In the genomic region with DNA sequence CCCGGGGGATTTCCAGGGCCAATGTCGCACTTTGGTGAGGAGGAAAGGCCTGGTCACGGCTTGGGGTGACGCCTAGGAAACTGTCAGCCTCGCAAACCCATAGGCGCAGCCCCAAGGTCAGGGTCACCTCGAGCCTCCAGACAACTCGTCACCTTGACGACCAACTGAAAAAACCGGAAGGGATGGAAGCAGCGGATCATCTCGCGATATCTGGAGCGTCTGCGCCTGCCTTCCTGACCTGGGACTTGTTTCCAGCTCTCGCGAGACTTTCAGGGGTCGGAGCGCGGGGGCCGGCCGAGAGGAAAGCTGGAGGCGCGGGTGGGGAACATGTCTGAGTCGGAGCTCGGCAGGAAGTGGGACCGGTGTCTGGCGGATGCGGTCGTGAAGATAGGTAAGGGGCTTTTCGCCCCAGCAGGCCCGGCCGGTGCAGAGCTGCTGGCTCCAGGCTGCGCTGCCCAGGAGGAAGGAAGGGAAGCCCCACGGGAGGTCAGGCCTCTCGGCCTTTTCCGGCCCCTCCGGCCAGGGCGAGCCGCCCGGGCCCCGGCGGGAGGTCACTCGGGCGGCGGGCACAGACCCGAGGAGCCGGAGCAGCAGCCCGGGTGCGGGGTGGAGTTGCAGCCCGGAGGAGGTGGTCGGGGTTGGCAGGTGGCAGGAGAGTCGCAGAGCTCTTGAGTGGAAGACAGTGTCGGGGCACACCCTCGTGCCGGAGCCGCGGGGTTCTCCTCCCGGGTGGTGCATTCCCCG, we compare ENCODE assay signal across 1 cellular context.
TF ChIP-seq lines count a peak whose summit lies in the region.

No MANE protein-coding gene starts in this region.

TF ChIP-seq in H1, 55 proteins besides CTCF, POLR2A, EP300 and RAD21:
- TF ChIP-seq SIN3A (conservative IDR thresholded peaks at IDR 0.05 in 1 of 2, IDR thresholded peaks at IDR 0.05 in 1 of 2; ENCODE audit: low read depth in 1 of 2, low read length in 2 of 2) (peak in 1 of 2 experiments; percentile 87; a peak in 3 of 4 replicates), POLR2AphosphoS5 (IDR thresholded peaks at IDR 0.05; ENCODE audit: low read depth, low read length) (peak; percentile 32), SAP30 (IDR thresholded peaks at IDR 0.05; ENCODE audit: insufficient read depth, insufficient replicate concordance, low read length) (peak; percentile 95), SP4 (IDR thresholded peaks at IDR 0.05; ENCODE audit: low read length) (0 out of 2 replicates have a peak, but pooled peaks have one; percentile 47), HDAC2 (IDR thresholded peaks at IDR 0.05; ENCODE audit: borderline replicate concordance in 1 of 2, low read depth in 2 of 2, low read length in 2 of 2) (peak in 1 of 2 experiments; percentile 24; a peak in 1 of 4 replicates), SP1 (IDR thresholded peaks at IDR 0.05; ENCODE audit: low read depth, low read length) (no peak), CREB1 (IDR thresholded peaks at IDR 0.05) (peak; percentile 89), E2F6 (IDR thresholded peaks at IDR 0.05) (0 out of 2 replicates have a peak, but pooled peaks have one; percentile 12), ATF2 (IDR thresholded peaks at IDR 0.05; ENCODE audit: low read length) (peak; percentile 32; the same call in 1 of the 2 replicates), TAF7 (optimal IDR thresholded peaks at IDR 0.05; ENCODE audit: borderline replicate concordance, low read depth, low read length) (peak; percentile 42), TAF1 (IDR thresholded peaks at IDR 0.05; ENCODE audit: low read depth, low read length) (peak; percentile 82), CBX8 (IDR thresholded peaks at IDR 0.05; ENCODE audit: borderline replicate concordance, low read depth, low read length) (no peak), PHF8 (conservative IDR thresholded peaks at IDR 0.05; ENCODE audit: low read depth, low read length) (peak; percentile 74), CHD2 (IDR thresholded peaks at IDR 0.05; ENCODE audit: low read length) (peak; percentile 99), ASH2L (IDR thresholded peaks at IDR 0.05; ENCODE audit: low read length) (peak; percentile 73), HDAC6 (IDR thresholded peaks at IDR 0.05; ENCODE audit: low read depth, low read length) (no peak), SIRT6 (IDR thresholded peaks at IDR 0.05; ENCODE audit: low read length) (no peak), BACH1 (IDR thresholded peaks at IDR 0.05; ENCODE audit: low read length) (no peak), KDM4A (IDR thresholded peaks at IDR 0.05; ENCODE audit: low read depth, low read length, severe bottlenecking) (peak; percentile 84), GTF2F1 (IDR thresholded peaks at IDR 0.05; ENCODE audit: borderline replicate concordance, low read depth, low read length) (0 out of 2 replicates have a peak, but pooled peaks have one; percentile 51), TBP (IDR thresholded peaks at IDR 0.05; ENCODE audit: low read depth, low read length) (peak; percentile 73; the same call in 1 of the 2 replicates), BRCA1 (IDR thresholded peaks at IDR 0.05; ENCODE audit: low read depth, low read length) (peak; percentile 92)
TF ChIP-seq in H1: peak in this region for 17.
